Comparison of ENCODE assay signal across 8 cellular contexts in the genomic region with DNA sequence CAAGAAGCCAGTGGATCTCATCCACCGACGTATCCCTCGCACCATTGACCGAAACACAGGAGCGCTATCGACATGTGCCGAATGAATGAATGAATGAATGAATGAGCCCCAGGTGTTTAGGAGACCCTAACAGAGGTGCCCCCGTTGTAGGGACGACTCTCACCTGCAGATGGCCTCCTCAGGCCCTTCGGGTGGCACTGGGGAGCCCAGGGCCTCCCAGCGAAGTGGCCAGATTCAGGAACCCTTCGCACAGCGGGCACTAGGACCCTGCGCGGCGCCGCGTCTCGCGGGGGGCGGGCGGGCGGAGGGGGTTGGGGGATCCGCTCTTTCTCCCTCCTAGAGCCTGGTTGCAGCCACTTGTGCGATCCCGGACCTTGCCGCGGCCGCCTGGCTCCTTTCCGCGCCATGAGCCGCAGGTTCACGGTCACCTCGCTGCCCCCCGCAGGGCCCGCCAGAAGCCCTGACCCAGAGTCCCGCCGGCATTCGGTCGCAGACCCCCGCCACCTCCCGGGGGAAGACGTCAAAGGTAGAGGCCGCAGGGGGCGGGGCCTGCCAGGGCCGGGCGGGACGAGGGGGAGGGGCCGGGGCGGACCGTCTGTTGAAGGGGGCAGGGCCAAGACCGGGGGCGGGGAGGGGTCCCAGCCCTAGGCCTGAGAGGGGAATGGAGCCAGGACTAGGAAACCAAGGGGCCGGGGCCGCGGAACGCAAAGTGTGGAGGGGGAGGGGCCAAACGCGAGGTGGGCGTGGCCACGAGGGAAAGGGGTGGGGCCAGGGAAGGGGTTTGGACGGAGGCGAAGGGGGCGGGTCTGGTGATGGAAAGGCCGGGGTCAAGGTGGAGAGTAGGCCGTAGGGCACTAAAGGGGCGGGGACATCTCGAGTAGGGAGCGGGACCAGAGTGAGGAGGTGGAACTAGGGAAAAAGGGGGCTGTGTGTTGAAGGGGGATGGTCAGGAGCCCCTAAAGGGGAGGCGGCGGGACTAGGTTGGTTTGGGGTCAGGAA. TPM values are rescaled to one million over a fixed set of nuclear protein-coding genes. Genes with fewer than 3 reads are reported as not detected.
A peak's percentile ranks its signal among the peaks of the same experiment; 100 is the strongest.
DNase-seq lines count a peak whose midpoint lies in the region; ATAC-seq, FAIRE-seq and TF ChIP-seq lines count a peak whose summit lies in the region.

No MANE protein-coding gene starts in this region.

- 36% methylated on average over 19 of the region's 71 CpGs for WGBS in A549 (ENCODE audit: missing lambda C conversion rate)

- ATAC-seq in A549 (peak; percentile 63 to 83), HG02981 (IDR thresholded peaks at IDR 0.05; ENCODE audit: unreplicated experiment) (no peak)
- ATAC-seq in natural killer cell treated with Interleukin-12 subunit alpha and Interleukin-12 subunit beta and Interleukin-15 and Interleukin-18, amount 100 ng/mL, for 72 hours, result peak; percentile 68 to 82

- TF ChIP-seq RAD21 in A549 (conservative IDR thresholded peaks at IDR 0.05 in 1 of 2, IDR thresholded peaks at IDR 0.05 in 1 of 2), result no peak

- TF ChIP-seq EP300 in A549 (IDR thresholded peaks at IDR 0.05), result no peak

- no peak overlapping the region for H3K27ac Mint-ChIP-seq in natural killer cell treated with Interleukin-12 subunit alpha and Interleukin-12 subunit beta and Interleukin-15 and Interleukin-18, amount 100 ng/mL, for 72 hours

- H3K4me1 Mint-ChIP-seq in natural killer cell treated with Interleukin-12 subunit alpha and Interleukin-12 subunit beta and Interleukin-15 and Interleukin-18, amount 100 ng/mL, for 72 hours (ENCODE audit: low read depth in 2 of 2), result peaks cover 16 to 21% of the 10 kb centered on the region in 2 donors

- CTCF ChIA-PET in A549 (lab: Yijun Ruan, JAX), result interaction anchor here (0.6 to 4.0 kb wide), 38 partner anchors 8 to 421 kb away, joined by 3 to 40 read pairs (median 6); a partner anchor contains a TSS

- H3K4me3 ChIP-seq in A549, result peak overlapping the region; percentile 60
- H3K4me3 ChIP-seq in effector memory CD4-positive, alpha-beta T cell (ENCODE audit: insufficient read depth, low read depth, low read length, poor library complexity, severe bottlenecking), result peak overlapping the region; percentile 26

- TF ChIP-seq CTCF in A549 (IDR thresholded peaks at IDR 0.05), result peak; percentile 13; the same call in 2 of the 3 replicates
- 0 out of 2 replicates have a peak, but pooled peaks have one; percentile 16 for TF ChIP-seq CTCF in GM12874 (IDR thresholded peaks at IDR 0.05; ENCODE audit: insufficient read depth, low read depth, low read length)

- no peaks in the 10 kb centered on the region for H3K4me1 ChIP-seq in A549
- H3K4me1 ChIP-seq in effector memory CD4-positive, alpha-beta T cell (ENCODE audit: control insufficient read depth, insufficient read depth, low read length, poor library complexity, severe bottlenecking), result peaks cover 15% of the 10 kb centered on the region

- peak overlapping the region; percentile 69 to 88 for H3K27ac ChIP-seq in A549
- no peak overlapping the region for H3K27ac ChIP-seq in effector memory CD4-positive, alpha-beta T cell (ENCODE audit: insufficient read depth, low read length, poor library complexity, severe bottlenecking)

- H3K4me3 Mint-ChIP-seq in natural killer cell treated with Interleukin-12 subunit alpha and Interleukin-12 subunit beta and Interleukin-15 and Interleukin-18, amount 100 ng/mL, for 72 hours, result peak overlapping the region; percentile 62

- peak overlapping the region; percentile 85 for H3K4me2 ChIP-seq in A549

- peaks cover 5% of the 10 kb centered on the region for H3K36me3 Mint-ChIP-seq in natural killer cell treated with Interleukin-12 subunit alpha and Interleukin-12 subunit beta and Interleukin-15 and Interleukin-18, amount 100 ng/mL, for 72 hours

- peaks cover 43 to 54% of the 10 kb centered on the region in 2 donors for H3K27me3 Mint-ChIP-seq in natural killer cell treated with Interleukin-12 subunit alpha and Interleukin-12 subunit beta and Interleukin-15 and Interleukin-18, amount 100 ng/mL, for 72 hours

- H3K27me3 ChIP-seq in effector memory CD4-positive, alpha-beta T cell (replicated peaks; ENCODE audit: control insufficient read depth, insufficient read depth, low read length, poor library complexity, severe bottlenecking), result peaks cover 12% of the 10 kb centered on the region

- H3K9me3 ChIP-seq in A549, result no peaks in the 10 kb centered on the region
- H3K9me3 ChIP-seq in effector memory CD4-positive, alpha-beta T cell (ENCODE audit: control insufficient read depth, low read length), result no peaks in the 10 kb centered on the region

- FAIRE-seq in A549 (lab: Jason Lieb, UNC), result no peak

- DNase-seq in A549 (ENCODE audit: low read depth in 1 of 2, low spot score in 1 of 2) (peak; percentile 69 to 82), NCI-H2171 (lab: John Stamatoyannopoulos, UW) (peak; percentile 93), AG08395 (ENCODE audit: low spot score) (no peak)
- peak; percentile 64 for DNase-seq in activated CD4-positive, CD25-positive, alpha-beta regulatory T cell treated with anti-CD3 and anti-CD28 coated beads, Interleukin-2, amount 50 U/mL, for 72 hours
- peak in 1 of 3 donors; percentile 32 for DNase-seq in effector memory CD4-positive, alpha-beta T cell
- DNase-seq in natural killer cell treated with Interleukin-12 subunit alpha and Interleukin-12 subunit beta and Interleukin-15 and Interleukin-18, amount 100 ng/mL, for 72 hours (ENCODE audit: low spot score), result no peak

- TF ChIP-seq POLR2A in A549 (IDR thresholded peaks at IDR 0.05; ENCODE audit: low read length), result no peak

- POLR2A ChIA-PET in A549 (lab: Yijun Ruan, JAX), result interaction anchor here (1.0 kb wide), 1 partner anchor 67 kb away, joined by 3 read pairs; no protein-coding TSS in a partner anchor

- H3K9me3 Mint-ChIP-seq in natural killer cell treated with Interleukin-12 subunit alpha and Interleukin-12 subunit beta and Interleukin-15 and Interleukin-18, amount 100 ng/mL, for 72 hours, result no peaks in the 10 kb centered on the region

- H3K36me3 ChIP-seq in effector memory CD4-positive, alpha-beta T cell (ENCODE audit: control insufficient read depth, insufficient read depth, low read length), result no peaks in the 10 kb centered on the region

TF ChIP-seq in A549, 52 proteins besides CTCF, POLR2A, EP300 and RAD21:
- TF ChIP-seq JUN (IDR thresholded peaks at IDR 0.05), result peak in 1 of 2 experiments; percentile 65; a peak in 2 of 5 replicates
- peak; percentile 55; the same call in 1 of the 2 replicates for TF ChIP-seq PHF8 (IDR thresholded peaks at IDR 0.05; ENCODE audit: borderline replicate concordance, low read depth)
- no peak for TF ChIP-seq TFCP2L1 (CRISPR knock-in tag; IDR thresholded peaks at IDR 0.05)

RNA-seq across cellular contexts. Expression of a gene that starts 7.4 kb away (rescaled TPM):
- polyA plus RNA-seq in A549 (2011; rRNA removed) (3.0 and 3.5 TPM in 2 replicates), A549 (2017; fragmentation: RNase III; extraction: RNeasy Plus Mini Kit Qiagen cat#74134 plus additional on column Dnase treatment) (10.8 to 11.7 TPM (median 11.5 TPM) in 3 replicates)
- 12.7 and 14.6 TPM in 2 replicates for polyA plus RNA-seq in A549 (2012; cell fraction: cytosol; rRNA removed)
- polyA plus RNA-seq in A549 (2012; cell fraction: nucleus; rRNA removed), result 6.4 and 6.7 TPM in 2 replicates
- 2.9 and 4.9 TPM in 2 replicates for polyA minus RNA-seq in A549 (2011; rRNA and poly(A)+ RNA removed)
- not detected for total RNA-seq in natural killer cell treated with Interleukin-12 subunit alpha and Interleukin-12 subunit beta and Interleukin-15 and Interleukin-18, amount 100 ng/mL, for 72 hours

RNA-seq across cellular contexts. Expression of a gene that starts 13.0 kb away (rescaled TPM):
- polyA plus RNA-seq in A549 (2011; rRNA removed) (0.09 and 0.12 TPM in 2 replicates), A549 (2017; fragmentation: RNase III; extraction: RNeasy Plus Mini Kit Qiagen cat#74134 plus additional on column Dnase treatment) (0.06 to 0.34 TPM (median 0.24 TPM) in 3 replicates)
- polyA plus RNA-seq in A549 (2012; cell fraction: cytosol; rRNA removed), result 0.14 and 0.16 TPM in 2 replicates
- 0.43 and 0.44 TPM in 2 replicates for polyA plus RNA-seq in A549 (2012; cell fraction: nucleus; rRNA removed)
- 0.21 TPM in 1 of 2 replicates, not detected in the other for polyA minus RNA-seq in A549 (2011; rRNA and poly(A)+ RNA removed)
- under 1 TPM in 1 of 2 donors, not detected in 1; 0.17 TPM for total RNA-seq in natural killer cell treated with Interleukin-12 subunit alpha and Interleukin-12 subunit beta and Interleukin-15 and Interleukin-18, amount 100 ng/mL, for 72 hours

RNA-seq across cellular contexts. Expression of a gene that starts 49.7 kb away (rescaled TPM):
- polyA plus RNA-seq in A549 (2011; rRNA removed), result 7.3 and 8.4 TPM in 2 replicates
- 15.0 and 17.8 TPM in 2 replicates for polyA plus RNA-seq in A549 (2012; cell fraction: cytosol; rRNA removed)
- polyA plus RNA-seq in A549 (2012; cell fraction: nucleus; rRNA removed), result 58.4 and 78.4 TPM in 2 replicates
- polyA plus RNA-seq in A549 (2017; fragmentation: RNase III; extraction: RNeasy Plus Mini Kit Qiagen cat#74134 plus additional on column Dnase treatment), result 9.1 to 10.3 TPM (median 9.3 TPM) in 3 replicates
- 22.3 and 31.1 TPM in 2 replicates for polyA minus RNA-seq in A549 (2011; rRNA and poly(A)+ RNA removed)
- total RNA-seq in natural killer cell treated with Interleukin-12 subunit alpha and Interleukin-12 subunit beta and Interleukin-15 and Interleukin-18, amount 100 ng/mL, for 72 hours, result 10 to 100 TPM; 44.4 to 62.6 TPM

Comparison
In these comparisons a context has a peak if more than half of its experiments do, and no peak if none do; other contexts are left out.
1. DNase-seq: peak in A549 (2 of 2), NCI-H2171 (single experiment) and activated CD4-positive, CD25-positive, alpha-beta regulatory T cell treated with anti-CD3 and anti-CD28 coated beads, Interleukin-2, amount 50 U/mL, for 72 hours (single experiment); none in natural killer cell treated with Interleukin-12 subunit alpha and Interleukin-12 subunit beta and Interleukin-15 and Interleukin-18, amount 100 ng/mL, for 72 hours (single experiment) and AG08395 (single experiment).